In genomic region chr12:131948713-131949430, GRCh38 we compare ENCODE assay signal across 8 cellular contexts. TPM values are rescaled to one million over a fixed set of nuclear protein-coding genes. Genes with fewer than 3 reads are reported as not detected.
DNase-seq lines count a peak whose midpoint lies in the region; ATAC-seq and TF ChIP-seq lines count a peak whose summit lies in the region.
"Not testable (repeated sequence)": the region's sequence is repeated elsewhere in the genome, so short reads cannot be mapped to it uniquely, and the experiment has no call there.

No MANE protein-coding gene starts in this region.

- intact Hi-C loops in Panc1 (cut with micrococcal nuclease; ENCODE audit: unreplicated experiment) = not testable (repeated sequence)
- intact Hi-C loops in activated T-helper 2 cell treated with anti-CD3 and anti-CD28 coated beads, Interferon-gamma antibody, Interleukin-2, Interleukin-4, amounts not matched to agents 10 μg/mL and 5 μg/mL and 100 μg/mL, durations not matched to agents 14 hours and 24 hours and 36 hours (cut with micrococcal nuclease) = loop anchor here (1.0 to 5.0 kb wide), 3 partner anchors 20 to 342 kb away; partner anchors contain the start of genes PUS1 and ULK1
- intact Hi-C loops in right cardiac atrium (cut with DNase I) = loop anchor here in 1 of 4 donors (5.0 kb wide), 1 partner anchor 52 kb away; no protein-coding TSS in a partner anchor

- ATAC-seq in Panc1; naive thymus-derived CD8-positive, alpha-beta T cell; stimulated activated effector memory CD8-positive, alpha-beta T cell treated with anti-CD3 and anti-CD28 coated beads, Interleukin-12 subunit alpha, Interleukin-12 subunit beta, amount 100 ng/mL, for 72 hours: not testable (repeated sequence)
- peak in 1 of 2 donors; percentile 4 for ATAC-seq in right cardiac atrium

- peak overlapping the region; percentile 85 for H3K27ac Mint-ChIP-seq in activated T-helper 2 cell treated with anti-CD3 and anti-CD28 coated beads, Interferon-gamma antibody, Interleukin-2, Interleukin-4, amounts not matched to agents 10 μg/mL and 5 μg/mL and 100 μg/mL, durations not matched to agents 14 hours and 24 hours and 36 hours
- peak overlapping the region; percentile 76 to 96 (median 93) for H3K27ac Mint-ChIP-seq in naive thymus-derived CD8-positive, alpha-beta T cell
- peak overlapping the region; percentile 32 for H3K27ac Mint-ChIP-seq in stimulated activated effector memory CD8-positive, alpha-beta T cell treated with anti-CD3 and anti-CD28 coated beads, Interleukin-12 subunit alpha, Interleukin-12 subunit beta, amount 100 ng/mL, for 72 hours

- peaks cover 5 to 10% of the 10 kb centered on the region in 2 experiments; a peak in 2 of 3 replicates for H3K36me3 ChIP-seq in HEK293 (ENCODE audit: control insufficient read depth in 2 of 2, insufficient read depth in 1 of 2, low read length in 2 of 2)
- H3K36me3 ChIP-seq in Panc1 (ENCODE audit: control insufficient read depth, insufficient read depth, low read length) = not testable (repeated sequence)

- peaks cover 13% of the 10 kb centered on the region for H3K36me3 Mint-ChIP-seq in activated T-helper 2 cell treated with anti-CD3 and anti-CD28 coated beads, Interferon-gamma antibody, Interleukin-2, Interleukin-4, amounts not matched to agents 10 μg/mL and 5 μg/mL and 100 μg/mL, durations not matched to agents 14 hours and 24 hours and 36 hours (ENCODE audit: low read depth)
- H3K36me3 Mint-ChIP-seq in naive thymus-derived CD8-positive, alpha-beta T cell = peaks cover 0 to 12% (median 9%) of the 10 kb centered on the region in 3 donors
- peaks cover 33% of the 10 kb centered on the region for H3K36me3 Mint-ChIP-seq in stimulated activated effector memory CD8-positive, alpha-beta T cell treated with anti-CD3 and anti-CD28 coated beads, Interleukin-12 subunit alpha, Interleukin-12 subunit beta, amount 100 ng/mL, for 72 hours

- not testable (repeated sequence) for H3K27me3 ChIP-seq in Panc1 (ENCODE audit: control insufficient read depth, insufficient read depth, low read length); right cardiac atrium (ENCODE audit: control insufficient read depth, insufficient read depth)

- H3K4me3 ChIP-seq in AG09309 (ENCODE audit: control insufficient read depth, low read depth, low read length) (peak overlapping the region; percentile 58), HEK293 (ENCODE audit: low read depth, low read length) (peak overlapping the region; percentile 46), Panc1 (ENCODE audit: low read depth in 2 of 2, low read length in 2 of 2) (peak overlapping the region; percentile 64 to 81), coronary artery (peak overlapping the region; percentile 100), right cardiac atrium (ENCODE audit: low read length) (peak overlapping the region; percentile 95)

- not testable (repeated sequence) for TF ChIP-seq CTCF in AG09309 (IDR thresholded peaks at IDR 0.05; ENCODE audit: control insufficient read depth, insufficient read depth, low read depth, low read length, missing control alignments); HEK293 (tag by site-specific recombination; IDR thresholded peaks at IDR 0.05); Panc1 (IDR thresholded peaks at IDR 0.05); coronary artery (IDR thresholded peaks at IDR 0.05)

- POLR2A ChIA-PET in HEK293 (lab: Yijun Ruan, JAX) (interaction anchor here (1.5 to 1.6 kb wide), 2 partner anchors 11 to 13 kb away, joined by 3 read pairs; no protein-coding TSS in a partner anchor), Panc1 (lab: Charles Lee) (interaction anchor here (0.6 kb wide), 1 partner anchor 118 kb away, joined by 3 read pairs; no protein-coding TSS in a partner anchor)
- POLR2A ChIA-PET in naive thymus-derived CD8-positive, alpha-beta T cell (lab: Charles Lee) = interaction anchor here (0.6 to 3.3 kb wide), 6 partner anchors 10 to 238 kb away, joined by 3 to 42 read pairs (median 7); partner anchors contain the start of genes PUS1 and SFSWAP

- not testable (repeated sequence) for H3K9me3 ChIP-seq in HEK293 (ENCODE audit: control insufficient read depth, insufficient read depth, low read depth, low read length); Panc1 (ENCODE audit: control insufficient read depth, insufficient read depth, low read depth, low read length); right cardiac atrium (ENCODE audit: control insufficient read depth, low read length)

- BruUV-seq in Panc1 (replicated peaks; lab: Mats Ljungman, UMichigan) = not testable (repeated sequence)

- peaks cover 23% of the 10 kb centered on the region for H3K4me1 Mint-ChIP-seq in activated T-helper 2 cell treated with anti-CD3 and anti-CD28 coated beads, Interferon-gamma antibody, Interleukin-2, Interleukin-4, amounts not matched to agents 10 μg/mL and 5 μg/mL and 100 μg/mL, durations not matched to agents 14 hours and 24 hours and 36 hours (ENCODE audit: low read depth)
- peaks cover 18 to 50% (median 36%) of the 10 kb centered on the region in 4 donors for H3K4me1 Mint-ChIP-seq in naive thymus-derived CD8-positive, alpha-beta T cell
- peaks cover 28% of the 10 kb centered on the region for H3K4me1 Mint-ChIP-seq in stimulated activated effector memory CD8-positive, alpha-beta T cell treated with anti-CD3 and anti-CD28 coated beads, Interleukin-12 subunit alpha, Interleukin-12 subunit beta, amount 100 ng/mL, for 72 hours

- H3K27me3 Mint-ChIP-seq in activated T-helper 2 cell treated with anti-CD3 and anti-CD28 coated beads, Interferon-gamma antibody, Interleukin-2, Interleukin-4, amounts not matched to agents 10 μg/mL and 5 μg/mL and 100 μg/mL, durations not matched to agents 14 hours and 24 hours and 36 hours (ENCODE audit: low read depth); naive thymus-derived CD8-positive, alpha-beta T cell: not testable (repeated sequence)

- not testable (repeated sequence) for DNase-seq in AG09309 (ENCODE audit: low read depth); Panc1 (ENCODE audit: low read depth, low spot score); activated T-helper 2 cell treated with anti-CD3 and anti-CD28 coated beads, Interferon-gamma antibody, Interleukin-2, Interleukin-4, amounts not matched to agents 10 μg/mL and 5 μg/mL and 100 μg/mL, durations not matched to agents 14 hours and 24 hours and 36 hours (ENCODE audit: low spot score); coronary artery (ENCODE audit: low spot score); right cardiac atrium; stimulated activated effector memory CD8-positive, alpha-beta T cell treated with anti-CD3 and anti-CD28 coated beads, Interleukin-12 subunit alpha, Interleukin-12 subunit beta, amount 100 ng/mL, for 72 hours (ENCODE audit: low spot score in 2 of 2)
- peak in 3 of 10 donors; percentile 14 to 29 (median 28) for DNase-seq in naive thymus-derived CD8-positive, alpha-beta T cell

- H3K27ac ChIP-seq in HEK293 (ENCODE audit: extremely low read depth, low read depth, low read length) = not testable (repeated sequence)
- H3K27ac ChIP-seq in Panc1 (ENCODE audit: low read length) (peak overlapping the region; percentile 60; the same call in 1 of the 2 replicates), coronary artery (peak overlapping the region; percentile 67 to 90), right cardiac atrium (ENCODE audit: low read length) (peak overlapping the region; percentile 72)

- WGBS in right cardiac atrium = 47% methylated on average over 23 of the region's 23 CpGs

- peak overlapping the region; percentile 72 for H3K4me3 Mint-ChIP-seq in activated T-helper 2 cell treated with anti-CD3 and anti-CD28 coated beads, Interferon-gamma antibody, Interleukin-2, Interleukin-4, amounts not matched to agents 10 μg/mL and 5 μg/mL and 100 μg/mL, durations not matched to agents 14 hours and 24 hours and 36 hours (ENCODE audit: low read depth)
- H3K4me3 Mint-ChIP-seq in naive thymus-derived CD8-positive, alpha-beta T cell = peak overlapping the region; percentile 64 to 89 (median 82)
- H3K4me3 Mint-ChIP-seq in stimulated activated effector memory CD8-positive, alpha-beta T cell treated with anti-CD3 and anti-CD28 coated beads, Interleukin-12 subunit alpha, Interleukin-12 subunit beta, amount 100 ng/mL, for 72 hours = peak overlapping the region; percentile 83

- not testable (repeated sequence) for H3K9me3 Mint-ChIP-seq in activated T-helper 2 cell treated with anti-CD3 and anti-CD28 coated beads, Interferon-gamma antibody, Interleukin-2, Interleukin-4, amounts not matched to agents 10 μg/mL and 5 μg/mL and 100 μg/mL, durations not matched to agents 14 hours and 24 hours and 36 hours; naive thymus-derived CD8-positive, alpha-beta T cell; stimulated activated effector memory CD8-positive, alpha-beta T cell treated with anti-CD3 and anti-CD28 coated beads, Interleukin-12 subunit alpha, Interleukin-12 subunit beta, amount 100 ng/mL, for 72 hours

- CTCF ChIA-PET in HEK293 (lab: Yijun Ruan, JAX) = interaction anchor here (0.6 to 0.9 kb wide), 3 partner anchors 8 to 98 kb away, joined by 3 read pairs; no protein-coding TSS in a partner anchor
- CTCF ChIA-PET in Panc1 (lab: Charles Lee) = interaction anchor here (0.5 to 0.7 kb wide), 2 partner anchors 154 to 217 kb away, joined by 3 read pairs; no protein-coding TSS in a partner anchor

- not testable (repeated sequence) for H3K4me1 ChIP-seq in HEK293 (ENCODE audit: control insufficient read depth, insufficient read depth, low read length); Panc1 (ENCODE audit: control insufficient read depth, insufficient read depth, low read length); right cardiac atrium (ENCODE audit: control insufficient read depth, insufficient read depth, low read length)

- in situ Hi-C loops in Panc1 (cut with HindIII; ENCODE audit: low pct_unique_long_range_greater_than_20kb, low sequenced_read_pairs) = not testable (repeated sequence)

RNA-seq across cellular contexts. Expression of gene EP400, which starts 0.9 kb away (rescaled TPM):
- 59.4 TPM for total RNA-seq in Panc1 (2021; ENCODE audit: unreplicated experiment)
- 36.9 TPM for polyA plus RNA-seq in Panc1 (2012; ENCODE audit: insufficient read length)
- total RNA-seq in activated T-helper 2 cell treated with anti-CD3 and anti-CD28 coated beads, Interferon-gamma antibody, Interleukin-2, Interleukin-4, amounts not matched to agents 10 μg/mL and 5 μg/mL and 100 μg/mL, durations not matched to agents 14 hours and 24 hours and 36 hours = 57.7 and 58.0 TPM in 2 replicates
- total RNA-seq in right cardiac atrium = 10 to 100 TPM; 15.5 to 21.6 (median 18.1) TPM
- polyA plus RNA-seq in right cardiac atrium = 10.1 TPM
- total RNA-seq in naive thymus-derived CD8-positive, alpha-beta T cell = 10 to 100 TPM; 80.6 to 82.5 TPM
- 1 to 10 TPM; 1.1 to 3.4 (median 2.0) TPM for polyA plus RNA-seq in naive thymus-derived CD8-positive, alpha-beta T cell

RNA-seq across cellular contexts. Expression of gene PUS1, which starts 19.8 kb away (rescaled TPM):
- total RNA-seq in Panc1 (2021; ENCODE audit: unreplicated experiment) = 108 TPM
- 110 TPM for polyA plus RNA-seq in Panc1 (2012; ENCODE audit: insufficient read length)
- total RNA-seq in activated T-helper 2 cell treated with anti-CD3 and anti-CD28 coated beads, Interferon-gamma antibody, Interleukin-2, Interleukin-4, amounts not matched to agents 10 μg/mL and 5 μg/mL and 100 μg/mL, durations not matched to agents 14 hours and 24 hours and 36 hours = 71.2 and 79.2 TPM in 2 replicates
- 10 to 100 TPM in 1 of 4 donors, 1 to 10 TPM in 3; 7.2 to 13.7 (median 7.9) TPM for total RNA-seq in right cardiac atrium
- polyA plus RNA-seq in right cardiac atrium = 7.2 TPM
- total RNA-seq in naive thymus-derived CD8-positive, alpha-beta T cell = 10 to 100 TPM; 56.9 to 57.0 TPM
- polyA plus RNA-seq in naive thymus-derived CD8-positive, alpha-beta T cell = 10 to 100 TPM; 16.9 to 35.1 (median 17.5) TPM

RNA-seq across cellular contexts. Expression of gene ULK1, which starts 54.5 kb away (rescaled TPM):
- 72.1 TPM for total RNA-seq in Panc1 (2021; ENCODE audit: unreplicated experiment)
- polyA plus RNA-seq in Panc1 (2012; ENCODE audit: insufficient read length) = 92.3 TPM
- total RNA-seq in activated T-helper 2 cell treated with anti-CD3 and anti-CD28 coated beads, Interferon-gamma antibody, Interleukin-2, Interleukin-4, amounts not matched to agents 10 μg/mL and 5 μg/mL and 100 μg/mL, durations not matched to agents 14 hours and 24 hours and 36 hours = 28.0 and 30.2 TPM in 2 replicates
- 10 to 100 TPM; 33.4 to 51.3 (median 48.0) TPM for total RNA-seq in right cardiac atrium
- 29.4 TPM for polyA plus RNA-seq in right cardiac atrium
- 10 to 100 TPM; 47.1 to 54.4 TPM for total RNA-seq in naive thymus-derived CD8-positive, alpha-beta T cell
- polyA plus RNA-seq in naive thymus-derived CD8-positive, alpha-beta T cell = under 1 TPM; 0.43 to 0.76 (median 0.68) TPM

Comparison
In these comparisons a context has a peak if more than half of its experiments do, and no peak if none do; other contexts are left out.
1. H3K4me3 ChIP-seq: peak in every context shown above with its lines; median percentile 100 in coronary artery; 95 in right cardiac atrium; 72 in Panc1; 58 in AG09309; 46 in HEK293.
2. H3K27ac Mint-ChIP-seq: peak in every context shown above with its lines; median percentile 93 in naive thymus-derived CD8-positive, alpha-beta T cell; 85 in activated T-helper 2 cell treated with anti-CD3 and anti-CD28 coated beads, Interferon-gamma antibody, Interleukin-2, Interleukin-4, amounts not matched to agents 10 μg/mL and 5 μg/mL and 100 μg/mL, durations not matched to agents 14 hours and 24 hours and 36 hours; 32 in stimulated activated effector memory CD8-positive, alpha-beta T cell treated with anti-CD3 and anti-CD28 coated beads, Interleukin-12 subunit alpha, Interleukin-12 subunit beta, amount 100 ng/mL, for 72 hours.